Comparison of ENCODE assay signal across 25 cellular contexts in the genomic region with DNA sequence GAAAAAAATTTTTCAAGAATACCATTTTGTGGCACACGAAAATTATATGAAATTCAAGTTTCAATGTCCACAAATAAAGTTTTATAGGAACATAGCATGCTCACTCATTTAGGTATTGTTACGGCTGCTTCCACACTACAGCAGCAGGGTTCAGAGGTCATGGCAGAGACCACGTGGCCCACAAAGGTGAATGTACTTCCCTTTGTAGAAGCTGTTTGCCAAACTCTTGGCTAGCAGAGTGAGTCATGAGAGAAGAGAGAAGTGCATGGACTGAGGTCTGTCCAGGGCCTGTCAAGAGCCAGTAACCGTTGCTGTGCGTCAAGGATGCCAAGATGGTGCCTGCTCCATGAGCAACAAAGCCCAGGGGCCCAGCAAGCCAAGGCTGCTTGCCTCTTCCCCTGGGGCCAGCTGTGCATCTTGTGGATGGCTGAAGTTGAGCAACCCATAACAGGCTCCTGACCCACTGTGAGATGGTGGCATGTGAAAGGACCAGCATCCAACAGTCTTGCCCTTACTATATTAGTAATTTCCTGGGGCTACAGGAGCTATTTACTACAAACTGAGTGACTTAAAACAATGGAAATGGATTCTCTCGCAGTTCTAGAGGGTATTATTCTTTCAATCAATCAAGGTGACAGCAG.
DNase-seq lines count a peak whose midpoint lies in the region; ATAC-seq and TF ChIP-seq lines count a peak whose summit lies in the region.
"Had no signal": no experiment of that assay in that cellular context is flagged by ENCODE, and none has a peak within 500 bp of the region (broad histone marks: within the 10 kb centered on the region; RNA-seq: fewer than 3 reads in every experiment).

No MANE protein-coding gene starts in this region.

- H3K9me3 ChIP-seq in BLaER1 treated with 17β-estradiol and CSF1 and Interleukin-3, amounts not matched to agents 10 nM and 100 nM (replicated peaks in 1 of 11) = peaks cover 0 to 13% (median 7%) of the 10 kb centered on the region in 11 experiments; a peak in 9 of 22 replicates
- no peaks in the 10 kb centered on the region for H3K9me3 ChIP-seq in T-helper 17 cell (ENCODE audit: control insufficient read depth, low read length, poor library complexity, severe bottlenecking)
- no peaks in the 10 kb centered on the region for H3K9me3 ChIP-seq in vagina
- peaks cover 10% of the 10 kb centered on the region for H3K9me3 ChIP-seq in WERI-Rb-1 (ENCODE audit: severe bottlenecking)
- H3K9me3 ChIP-seq: gastroesophageal sphincter, lower lobe of right lung, thoracic aorta had no signal

- TF ChIP-seq CTCF in HL-60 (IDR thresholded peaks at IDR 0.05; ENCODE audit: insufficient read depth, low read length) = no peak
- no peak for TF ChIP-seq CTCF in vagina (IDR thresholded peaks at IDR 0.05)
- TF ChIP-seq CTCF in WERI-Rb-1 (IDR thresholded peaks at IDR 0.05; ENCODE audit: low read depth, low read length) = no peak

- H3K9ac ChIP-seq in BLaER1 treated with 17β-estradiol and CSF1 and Interleukin-3, amounts not matched to agents 10 nM and 100 nM = no peak overlapping the region; a peak in 1 of 22 replicates

- no peak for TF ChIP-seq POLR2A in vagina (IDR thresholded peaks at IDR 0.05)

- H3K27ac Mint-ChIP-seq in T-helper 17 cell = peak overlapping the region; percentile 21
- H3K27ac Mint-ChIP-seq: GM23338, IgD-negative memory B cell, naive B cell had no signal

- H3K4me3 Mint-ChIP-seq in T-helper 17 cell = no peak overlapping the region
- H3K4me3 Mint-ChIP-seq: GM23338, IgD-negative memory B cell, naive B cell, T-cell had no signal

- H3K27ac ChIP-seq in BLaER1 treated with 17β-estradiol and CSF1 and Interleukin-3, amounts not matched to agents 10 nM and 100 nM = peak overlapping the region in 9 of 11 experiments; percentile 47 to 98 (median 62); a peak in 16 of 22 replicates
- H3K27ac ChIP-seq in HL-60 (replicated peaks) (peak overlapping the region; percentile 19), vagina (no peak overlapping the region), WERI-Rb-1 (no peak overlapping the region)
- H3K27ac ChIP-seq: gastroesophageal sphincter, lower lobe of right lung, thoracic aorta had no signal

- H3K4me1 ChIP-seq in BLaER1 treated with 17β-estradiol and CSF1 and Interleukin-3, amounts not matched to agents 10 nM and 100 nM = peaks cover 47 to 89% (median 78%) of the 10 kb centered on the region in 10 experiments
- peaks cover 21% of the 10 kb centered on the region for H3K4me1 ChIP-seq in vagina

- H3K4me1 Mint-ChIP-seq in T-helper 17 cell = peaks cover 35% of the 10 kb centered on the region

- DNase-seq in HL-60 (ENCODE audit: low read depth in 1 of 2, low spot score in 1 of 2) = peak; percentile 80 to 87
- DNase-seq in T-helper 17 cell = no peak
- peak; percentile 32 for DNase-seq in islet precursor cell
- no peak for DNase-seq in middle frontal gyrus (ENCODE audit: extremely low spot score, low spot score)
- no peak for DNase-seq in GF-D8 (lab: John Stamatoyannopoulos, UW)
- DNase-seq in vagina (ENCODE audit: extremely low spot score in 2 of 2) = no peak
- DNase-seq in WERI-Rb-1 = no peak
- DNase-seq: activated CD8-positive, alpha-beta memory T cell treated with anti-CD3 and anti-CD28 coated beads, Interleukin-2, amount 50 U/mL, for 4 hours; activated naive CD4-positive, alpha-beta T cell; Calu3; cortex of kidney; lower lobe of right lung; naive B cell; NCI-H1105; NCI-H2171; NCI-H774; posterior cingulate gyrus; RPMI8226; T-cell had no signal

- H4K20me1 ChIP-seq in BLaER1 treated with 17β-estradiol and CSF1 and Interleukin-3, amounts not matched to agents 10 nM and 100 nM = no peaks in the 10 kb centered on the region

- H3K4me3 ChIP-seq in BLaER1 treated with 17β-estradiol and CSF1 and Interleukin-3, amounts not matched to agents 10 nM and 100 nM = peak overlapping the region in 1 of 10 experiments; percentile 6; a peak in 1 of 20 replicates
- no peak overlapping the region for H3K4me3 ChIP-seq in HL-60 (replicated peaks; ENCODE audit: insufficient read depth, low read length)
- no peak overlapping the region for H3K4me3 ChIP-seq in vagina
- H3K4me3 ChIP-seq in WERI-Rb-1 (ENCODE audit: low read depth, low read length) = no peak overlapping the region
- H3K4me3 ChIP-seq: gastroesophageal sphincter, GM23338, lower lobe of right lung, smooth muscle cell, thoracic aorta had no signal

- intact Hi-C loops in vagina (cut with DNase I) = no loop called here

- ATAC-seq in T-helper 17 cell = no peak
- ATAC-seq: GM23338, lower lobe of right lung, T-cell had no signal

- H3K36me3 ChIP-seq in BLaER1 treated with 17β-estradiol and CSF1 and Interleukin-3, amounts not matched to agents 10 nM and 100 nM = no peaks in the 10 kb centered on the region
- no peaks in the 10 kb centered on the region for H3K36me3 ChIP-seq in vagina
- no peaks in the 10 kb centered on the region for H3K36me3 ChIP-seq in WERI-Rb-1
- H3K36me3 ChIP-seq: gastroesophageal sphincter, lower lobe of right lung, thoracic aorta had no signal

- H3K27me3 Mint-ChIP-seq in T-helper 17 cell = no peaks in the 10 kb centered on the region
- H3K27me3 Mint-ChIP-seq: T-cell had no signal

- H3K27me3 ChIP-seq in BLaER1 treated with 17β-estradiol and CSF1 and Interleukin-3, amounts not matched to agents 10 nM and 100 nM = no peaks in the 10 kb centered on the region
- no peaks in the 10 kb centered on the region for H3K27me3 ChIP-seq in HL-60 (ENCODE audit: insufficient read depth, poor library complexity, severe bottlenecking)
- no peaks in the 10 kb centered on the region for H3K27me3 ChIP-seq in vagina
- H3K27me3 ChIP-seq in WERI-Rb-1 (ENCODE audit: insufficient read depth, low read depth, severe bottlenecking) = peaks cover 81% of the 10 kb centered on the region
- H3K27me3 ChIP-seq: gastroesophageal sphincter had no signal

- no peaks in the 10 kb centered on the region for H3K36me3 Mint-ChIP-seq in T-helper 17 cell (ENCODE audit: low read depth)
- H3K36me3 Mint-ChIP-seq: IgD-negative memory B cell, naive B cell, T-cell had no signal

- H3K4me2 ChIP-seq in BLaER1 treated with 17β-estradiol and CSF1 and Interleukin-3, amounts not matched to agents 10 nM and 100 nM = peak overlapping the region in 10 of 11 experiments; percentile 40 to 98 (median 84); a peak in 20 of 22 replicates
- H3K4me2 ChIP-seq: GM23338, smooth muscle cell had no signal

Comparison
In these comparisons a context has a peak if more than half of its experiments do, and no peak if none do; other contexts are left out.
1. H3K27ac ChIP-seq: peak in BLaER1 treated with 17β-estradiol and CSF1 and Interleukin-3, amounts not matched to agents 10 nM and 100 nM (9 of 11) and HL-60 (single experiment); none in vagina (single experiment) and WERI-Rb-1 (single experiment).
2. DNase-seq: peak in HL-60 (2 of 2) and islet precursor cell (single experiment); none in T-helper 17 cell (0 of 3), middle frontal gyrus (single experiment), GF-D8 (single experiment), vagina (0 of 2) and WERI-Rb-1 (single experiment).